Comparison of ENCODE assay signal across 1 cellular context in the genomic region with DNA sequence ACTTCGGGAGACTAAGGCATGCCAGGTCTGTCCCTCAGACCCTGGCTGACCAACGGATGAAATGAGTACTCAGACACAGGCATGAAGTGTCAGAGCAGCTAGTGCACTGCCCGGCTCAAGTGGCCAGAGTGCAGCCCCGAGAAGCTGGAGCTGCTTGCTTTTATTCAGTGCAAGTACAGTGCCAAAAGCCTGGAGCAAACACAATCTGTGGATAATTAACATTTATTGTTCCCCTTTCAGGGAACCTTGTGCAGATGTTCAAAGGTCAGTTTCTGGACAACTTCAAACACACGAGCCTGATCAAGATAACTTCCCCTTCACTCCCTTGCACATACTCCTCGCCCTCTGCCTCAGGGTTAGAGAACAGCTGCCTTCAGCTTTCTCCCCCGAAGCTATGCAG.
TF ChIP-seq lines count a peak whose summit lies in the region.

No MANE protein-coding gene starts in this region.

TF ChIP-seq in K562, 482 proteins besides CTCF, POLR2A, EP300 and RAD21:
- TF ChIP-seq ZFP30 (CRISPR knock-in tag; IDR thresholded peaks at IDR 0.05; ENCODE audit: borderline replicate concordance) (no peak), TEAD1 (CRISPR knock-in tag; IDR thresholded peaks at IDR 0.05) (no peak), KLF6 (CRISPR knock-in tag; IDR thresholded peaks at IDR 0.05; ENCODE audit: borderline replicate concordance) (no peak), L3MBTL2 (IDR thresholded peaks at IDR 0.05) (peak; percentile 29; the same call in 1 of the 2 replicates), NRF1 (conservative IDR thresholded peaks at IDR 0.05 in 1 of 2, IDR thresholded peaks at IDR 0.05 in 1 of 2) (peak; percentile 35 to 50; a peak in 2 of 4 replicates), HES1 (IDR thresholded peaks at IDR 0.05; ENCODE audit: low read depth) (peak; percentile 28; the same call in 1 of the 2 replicates), SOX6 (IDR thresholded peaks at IDR 0.05) (peak; percentile 31; the same call in 1 of the 2 replicates), CBFA2T3 (IDR thresholded peaks at IDR 0.05) (peak; percentile 32; the same call in 1 of the 2 replicates), RBM14 (IDR thresholded peaks at IDR 0.05; ENCODE audit: borderline replicate concordance, insufficient read depth, low read depth, low read length) (no peak), CHD2 (IDR thresholded peaks at IDR 0.05; ENCODE audit: low read depth, low read length) (no peak), JUN (IDR thresholded peaks at IDR 0.05; ENCODE audit: borderline replicate concordance, low read depth, low read length) (no peak), JUN (CRISPR knock-in tag; IDR thresholded peaks at IDR 0.05; ENCODE audit: borderline replicate concordance) (no peak), DMBX1 (CRISPR knock-in tag; IDR thresholded peaks at IDR 0.05; ENCODE audit: borderline replicate concordance) (no peak), CREB3 (tag; conservative IDR thresholded peaks at IDR 0.05; ENCODE audit: low read depth) (no peak)
- TF ChIP-seq, protein P1, sequence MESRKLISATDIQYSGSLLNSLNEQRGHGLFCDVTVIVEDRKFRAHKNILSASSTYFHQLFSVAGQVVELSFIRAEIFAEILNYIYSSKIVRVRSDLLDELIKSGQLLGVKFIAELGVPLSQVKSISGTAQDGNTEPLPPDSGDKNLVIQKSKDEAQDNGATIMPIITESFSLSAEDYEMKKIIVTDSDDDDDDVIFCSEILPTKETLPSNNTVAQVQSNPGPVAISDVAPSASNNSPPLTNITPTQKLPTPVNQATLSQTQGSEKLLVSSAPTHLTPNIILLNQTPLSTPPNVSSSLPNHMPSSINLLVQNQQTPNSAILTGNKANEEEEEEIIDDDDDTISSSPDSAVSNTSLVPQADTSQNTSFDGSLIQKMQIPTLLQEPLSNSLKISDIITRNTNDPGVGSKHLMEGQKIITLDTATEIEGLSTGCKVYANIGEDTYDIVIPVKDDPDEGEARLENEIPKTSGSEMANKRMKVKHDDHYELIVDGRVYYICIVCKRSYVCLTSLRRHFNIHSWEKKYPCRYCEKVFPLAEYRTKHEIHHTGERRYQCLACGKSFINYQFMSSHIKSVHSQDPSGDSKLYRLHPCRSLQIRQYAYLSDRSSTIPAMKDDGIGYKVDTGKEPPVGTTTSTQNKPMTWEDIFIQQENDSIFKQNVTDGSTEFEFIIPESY (CRISPR knock-in tag; IDR thresholded peaks at IDR 0.05), result no peak
TF ChIP-seq in K562: peak in this region for 5.
